Comparison of ENCODE assay signal across 8 cellular contexts in the genomic region with DNA sequence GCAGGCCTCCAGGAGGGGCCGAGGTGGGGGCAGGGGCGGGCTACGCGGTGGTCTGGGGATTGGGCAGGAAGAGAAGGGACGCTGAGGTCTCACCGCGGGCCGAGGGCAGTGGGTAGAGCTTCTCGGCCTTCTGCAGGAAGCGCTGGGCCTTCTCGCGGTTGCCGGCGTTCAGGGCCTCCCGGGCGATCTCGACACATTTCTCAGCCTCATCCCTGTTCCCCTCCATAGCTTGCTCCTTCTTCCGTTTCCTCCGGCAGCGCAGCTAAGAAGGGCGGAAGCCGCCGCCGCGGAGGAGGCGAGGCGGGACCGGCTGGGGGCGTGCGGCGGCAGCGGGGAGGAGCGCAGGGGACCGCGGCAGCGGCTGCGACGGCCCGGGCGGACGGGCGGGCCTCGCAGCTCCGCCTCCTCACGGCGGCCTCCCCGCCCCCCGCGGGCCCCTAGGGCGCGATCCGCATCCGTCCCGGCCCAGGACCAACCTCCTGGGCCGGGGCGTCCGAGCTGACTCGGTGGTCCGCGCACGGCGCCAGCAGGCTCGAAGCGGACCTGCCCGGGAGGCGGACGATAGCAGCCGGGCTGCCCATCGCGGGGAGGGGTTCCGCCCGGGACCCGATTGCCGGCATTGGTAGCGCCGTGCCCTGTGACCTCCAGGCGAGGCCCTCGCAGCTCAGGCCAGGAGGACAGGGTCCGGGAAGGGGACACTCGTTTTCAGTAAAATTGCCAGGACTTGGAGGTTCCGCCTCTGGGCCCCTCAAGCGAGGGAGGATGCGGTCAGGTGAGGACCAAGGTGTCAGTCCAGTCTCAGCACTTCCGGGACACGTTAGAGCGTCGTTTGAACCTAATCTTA. TPM values are rescaled to one million over a fixed set of nuclear protein-coding genes. Genes with fewer than 3 reads are reported as not detected.
DNase-seq lines count a peak whose midpoint lies in the region; ATAC-seq and TF ChIP-seq lines count a peak whose summit lies in the region.

TSS of gene DNAJB14 (minus strand) at position 273 of the 844 bp plus-strand sequence. CDS start at position 226, 47 bp downstream.

- H3K4me3 ChIP-seq in Peyer's patch = peak within 1 kb of the TSS; percentile 93 to 99 (median 93)
- H3K4me3 ChIP-seq in naive thymus-derived CD4-positive, alpha-beta T cell (ENCODE audit: low read length) = peak within 1 kb of the TSS; percentile 62

- no peaks in the 10 kb centered on the region for H3K36me3 ChIP-seq in Peyer's patch
- peaks cover 0 to 5% (median 4%) of the 10 kb centered on the region in 3 experiments for H3K36me3 ChIP-seq in naive thymus-derived CD4-positive, alpha-beta T cell (ENCODE audit: control insufficient read depth in 2 of 3, insufficient read depth in 3 of 3, low read length in 3 of 3)

- peak in 3 of 6 experiments; percentile 9 to 19 (median 10) for TF ChIP-seq CTCF in Peyer's patch (IDR thresholded peaks at IDR 0.05)

- H3K4me3 Mint-ChIP-seq in activated T-cell treated with anti-CD3 and anti-CD28 coated beads, Interleukin-2, amount 50 U/mL, for 72 hours = peak within 1 kb of the TSS; percentile 95 to 99
- peak within 1 kb of the TSS in 8 of 10 donors; percentile 92 to 100 (median 99) for H3K4me3 Mint-ChIP-seq in naive thymus-derived CD4-positive, alpha-beta T cell
- peak within 1 kb of the TSS; percentile 98 to 99 for H3K4me3 Mint-ChIP-seq in stimulated activated naive B cell treated with anti-CD40 and anti-IgM and Interleukin-4, amounts not matched to agents 10 μg/mL and 1 μg/mL and 100 μg/mL, for 72 hours

- no peaks in the 10 kb centered on the region for H3K27me3 ChIP-seq in Peyer's patch
- no peaks in the 10 kb centered on the region for H3K27me3 ChIP-seq in naive thymus-derived CD4-positive, alpha-beta T cell (ENCODE audit: control insufficient read depth in 2 of 2, insufficient read depth in 2 of 2, low read length in 2 of 2)

- H3K27ac ChIP-seq in Peyer's patch = peak within 1 kb of the TSS; percentile 97 to 99 (median 98)
- peak within 1 kb of the TSS; percentile 91 for H3K27ac ChIP-seq in naive thymus-derived CD4-positive, alpha-beta T cell (ENCODE audit: low read depth, low read length)

- peaks cover 0 to 3% of the 10 kb centered on the region in 2 donors for H3K9me3 Mint-ChIP-seq in activated T-cell treated with anti-CD3 and anti-CD28 coated beads, Interleukin-2, amount 50 U/mL, for 72 hours
- peaks cover 0 to 2% (median 0%) of the 10 kb centered on the region in 11 donors for H3K9me3 Mint-ChIP-seq in naive thymus-derived CD4-positive, alpha-beta T cell
- peaks cover 0 to 2% of the 10 kb centered on the region in 2 donors for H3K9me3 Mint-ChIP-seq in stimulated activated naive B cell treated with anti-CD40 and anti-IgM and Interleukin-4, amounts not matched to agents 10 μg/mL and 1 μg/mL and 100 μg/mL, for 72 hours

- peaks cover 51% of the 10 kb centered on the region for H3K4me1 Mint-ChIP-seq in activated T-cell treated with anti-CD3 and anti-CD28 coated beads, Interleukin-2, amount 50 U/mL, for 72 hours (ENCODE audit: low read depth)
- H3K4me1 Mint-ChIP-seq in naive thymus-derived CD4-positive, alpha-beta T cell = peaks cover 33 to 57% (median 49%) of the 10 kb centered on the region in 7 donors
- peaks cover 14 to 48% of the 10 kb centered on the region in 2 donors for H3K4me1 Mint-ChIP-seq in stimulated activated naive B cell treated with anti-CD40 and anti-IgM and Interleukin-4, amounts not matched to agents 10 μg/mL and 1 μg/mL and 100 μg/mL, for 72 hours

- peak; percentile 38 for ATAC-seq in GM19463 (IDR thresholded peaks at IDR 0.05; ENCODE audit: unreplicated experiment)
- peak; percentile 54 to 56 for ATAC-seq in activated T-cell treated with anti-CD3 and anti-CD28 coated beads, Interleukin-2, amount 50 U/mL, for 72 hours (replicated peaks in 1 of 2)
- ATAC-seq in naive thymus-derived CD4-positive, alpha-beta T cell = peak; percentile 66
- ATAC-seq in stimulated activated naive B cell treated with anti-CD40 and anti-IgM and Interleukin-4, amounts not matched to agents 10 μg/mL and 1 μg/mL and 100 μg/mL, for 72 hours (replicated peaks) = peak; percentile 45 to 57

- intact Hi-C loops in naive thymus-derived CD4-positive, alpha-beta T cell (cut with micrococcal nuclease) = loop anchor here (1.0 to 10.0 kb wide), 9 partner anchors 18 to 1471 kb away; partner anchors contain the start of genes ADH5 (in 1 of the 2), EIF4E (in 1 of the 2) and LAMTOR3 (in 1 of the 2)

- peak; percentile 31 to 75 for TF ChIP-seq POLR2A in Peyer's patch (IDR thresholded peaks at IDR 0.05)

- POLR2A ChIA-PET in naive thymus-derived CD4-positive, alpha-beta T cell (lab: Charles Lee) = interaction anchor here (0.6 to 5.0 kb wide), 26 partner anchors 11 to 1400 kb away, joined by 3 to 80 read pairs (median 4); partner anchors contain the start of genes ADH5, DAPP1, LAMTOR3 and METAP1

- H3K27ac Mint-ChIP-seq in activated T-cell treated with anti-CD3 and anti-CD28 coated beads, Interleukin-2, amount 50 U/mL, for 72 hours = peak within 1 kb of the TSS; percentile 98
- H3K27ac Mint-ChIP-seq in naive thymus-derived CD4-positive, alpha-beta T cell = peak within 1 kb of the TSS in 7 of 9 donors; percentile 95 to 98 (median 98)
- peak within 1 kb of the TSS; percentile 98 for H3K27ac Mint-ChIP-seq in stimulated activated naive B cell treated with anti-CD40 and anti-IgM and Interleukin-4, amounts not matched to agents 10 μg/mL and 1 μg/mL and 100 μg/mL, for 72 hours

- no peaks in the 10 kb centered on the region for H3K9me3 ChIP-seq in Peyer's patch
- no peaks in the 10 kb centered on the region for H3K9me3 ChIP-seq in naive thymus-derived CD4-positive, alpha-beta T cell (ENCODE audit: control insufficient read depth in 2 of 3, low read length in 3 of 3)

- H3K27me3 Mint-ChIP-seq in activated T-cell treated with anti-CD3 and anti-CD28 coated beads, Interleukin-2, amount 50 U/mL, for 72 hours (ENCODE audit: low read depth) = no peaks in the 10 kb centered on the region
- H3K27me3 Mint-ChIP-seq in naive thymus-derived CD4-positive, alpha-beta T cell = no peaks in the 10 kb centered on the region
- no peaks in the 10 kb centered on the region for H3K27me3 Mint-ChIP-seq in stimulated activated naive B cell treated with anti-CD40 and anti-IgM and Interleukin-4, amounts not matched to agents 10 μg/mL and 1 μg/mL and 100 μg/mL, for 72 hours

- peaks cover 13 to 32% of the 10 kb centered on the region in 2 donors for H3K36me3 Mint-ChIP-seq in activated T-cell treated with anti-CD3 and anti-CD28 coated beads, Interleukin-2, amount 50 U/mL, for 72 hours (ENCODE audit: insufficient read depth in 2 of 2)
- H3K36me3 Mint-ChIP-seq in naive thymus-derived CD4-positive, alpha-beta T cell = peaks cover 0 to 39% (median 9%) of the 10 kb centered on the region in 5 donors
- peaks cover 14 to 32% of the 10 kb centered on the region in 2 donors for H3K36me3 Mint-ChIP-seq in stimulated activated naive B cell treated with anti-CD40 and anti-IgM and Interleukin-4, amounts not matched to agents 10 μg/mL and 1 μg/mL and 100 μg/mL, for 72 hours

- peak; percentile 52 for DNase-seq in COR-L47 (lab: John Stamatoyannopoulos, UW)
- DNase-seq in HPDE6-E6E7 (ENCODE audit: extremely low spot score) = peak; percentile 54
- peak; percentile 68 to 90 (median 89) for DNase-seq in Peyer's patch
- DNase-seq in activated T-cell treated with anti-CD3 and anti-CD28 coated beads, Interleukin-2, amount 50 U/mL, for 72 hours = peak; percentile 87 to 89
- DNase-seq in fibroblast of gingiva (ENCODE audit: low read depth) = peak; percentile 85
- peak; percentile 77 to 89 (median 80) for DNase-seq in naive thymus-derived CD4-positive, alpha-beta T cell
- DNase-seq in stimulated activated naive B cell treated with anti-CD40 and anti-IgM and Interleukin-4, amounts not matched to agents 10 μg/mL and 1 μg/mL and 100 μg/mL, for 72 hours = peak; percentile 72

- H3K4me1 ChIP-seq in Peyer's patch = peaks cover 0 to 31% (median 11%) of the 10 kb centered on the region in 4 donors
- H3K4me1 ChIP-seq in naive thymus-derived CD4-positive, alpha-beta T cell (ENCODE audit: control insufficient read depth in 2 of 2, insufficient read depth in 2 of 2, low read length in 2 of 2) = peaks cover 44 to 50% of the 10 kb centered on the region in 2 donors

- CTCF ChIA-PET in naive thymus-derived CD4-positive, alpha-beta T cell (lab: Charles Lee) = interaction anchor here (0.7 to 3.7 kb wide), 7 partner anchors 18 to 384 kb away, joined by 3 to 28 read pairs (median 6); partner anchors contain the start of gene LAMTOR3

RNA-seq across cellular contexts. Expression of gene DNAJB14, which starts in this region (rescaled TPM):
- 10 to 100 TPM; 19.8 to 36.5 (median 33.0) TPM for total RNA-seq in Peyer's patch
- total RNA-seq in activated T-cell treated with anti-CD3 and anti-CD28 coated beads, Interleukin-2, amount 50 U/mL, for 72 hours = 10 to 100 TPM; 46.1 to 60.5 TPM
- 10 to 100 TPM; 49.7 to 80.5 (median 54.2) TPM for total RNA-seq in naive thymus-derived CD4-positive, alpha-beta T cell
- polyA plus RNA-seq in naive thymus-derived CD4-positive, alpha-beta T cell = 10 to 100 TPM; 51.1 to 60.4 TPM

Comparison
In these comparisons a context has a peak if more than half of its experiments do, and no peak if none do; other contexts are left out.
1. Peak in every context shown above with its lines: DNase-seq, ATAC-seq, H3K4me3 ChIP-seq and H3K27ac ChIP-seq.